Comparison of ENCODE assay signal across 13 cellular contexts in the genomic region with DNA sequence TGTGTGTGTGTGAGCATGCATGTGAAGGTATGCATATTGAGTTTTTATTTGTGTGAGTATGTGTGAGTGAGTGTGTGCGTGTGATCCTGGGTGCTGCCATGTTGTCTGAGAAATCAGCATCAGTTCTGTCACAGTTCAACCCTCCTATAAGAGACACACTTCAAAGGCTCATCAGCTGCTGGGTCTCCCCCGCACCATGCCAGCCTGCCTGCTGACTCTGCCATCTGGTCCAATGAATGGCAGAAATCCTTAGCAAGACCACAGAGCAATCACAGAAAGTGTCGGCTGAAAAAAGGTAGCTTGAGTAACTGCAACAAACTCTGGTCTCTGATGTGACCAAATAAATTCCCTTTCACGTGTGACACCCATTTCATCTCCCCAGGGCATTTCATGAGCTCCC.
DNase-seq lines count a peak whose midpoint lies in the region; TF ChIP-seq lines count a peak whose summit lies in the region.
"Had no signal": no experiment of that assay in that cellular context is flagged by ENCODE, and none has a peak within 500 bp of the region (broad histone marks: within the 10 kb centered on the region; RNA-seq: fewer than 3 reads in every experiment).

No MANE protein-coding gene starts in this region.

- H3K4me1 Mint-ChIP-seq in osteocyte (ENCODE audit: unreplicated experiment) = no peaks in the 10 kb centered on the region
- H3K4me1 Mint-ChIP-seq: CD14-positive monocyte; CD4-positive, alpha-beta memory T cell had no signal

- H3K27ac Mint-ChIP-seq in osteocyte (ENCODE audit: unreplicated experiment) = no peak overlapping the region
- H3K27ac Mint-ChIP-seq: CD14-positive monocyte; CD4-positive, alpha-beta memory T cell had no signal

- H3K4me3 Mint-ChIP-seq in osteocyte (ENCODE audit: unreplicated experiment) = no peak overlapping the region
- H3K4me3 Mint-ChIP-seq: CD14-positive monocyte; CD4-positive, alpha-beta memory T cell had no signal

- H3K27me3 Mint-ChIP-seq in osteocyte (ENCODE audit: unreplicated experiment) = peaks cover 14% of the 10 kb centered on the region

- TF ChIP-seq CTCF in osteocyte (IDR thresholded peaks at IDR 0.05) = no peak

- DNase-seq in DMS 273 (lab: John Stamatoyannopoulos, UW; ENCODE audit: unreplicated experiment) = peak; percentile 2
- DNase-seq in DMS 273 treated with DMSO at 0.1 percent for 48 hours (lab: John Stamatoyannopoulos, UW) = no peak
- peak; percentile 5 for DNase-seq in SW480 (ENCODE audit: low spot score)
- peak; percentile 22 for DNase-seq in left kidney (ENCODE audit: low read depth, low spot score)
- no peak for DNase-seq in HEK293T (ENCODE audit: extremely low spot score)
- DNase-seq in globus pallidus (ENCODE audit: low spot score) = no peak
- DNase-seq in osteocyte (ENCODE audit: extremely low spot score, unreplicated experiment) = no peak
- DNase-seq: AML-193; Calu3; CD4-positive, alpha-beta memory T cell; GDM1; GM23248 had no signal

- no peaks in the 10 kb centered on the region for H3K9me3 Mint-ChIP-seq in osteocyte (ENCODE audit: unreplicated experiment)
- H3K9me3 Mint-ChIP-seq: CD4-positive, alpha-beta memory T cell had no signal

- H3K36me3 Mint-ChIP-seq in osteocyte (ENCODE audit: unreplicated experiment) = no peaks in the 10 kb centered on the region
- H3K36me3 Mint-ChIP-seq: CD14-positive monocyte; CD4-positive, alpha-beta memory T cell had no signal

- POLR2A ChIA-PET in HEK293T (lab: Yijun Ruan, JAX) = no interaction called here

- CTCF ChIA-PET in HEK293T (lab: Yijun Ruan, JAX) = no interaction called here

TF ChIP-seq in HEK293T, 16 proteins besides CTCF, POLR2A, EP300 and RAD21:
- TF ChIP-seq, protein P1, sequence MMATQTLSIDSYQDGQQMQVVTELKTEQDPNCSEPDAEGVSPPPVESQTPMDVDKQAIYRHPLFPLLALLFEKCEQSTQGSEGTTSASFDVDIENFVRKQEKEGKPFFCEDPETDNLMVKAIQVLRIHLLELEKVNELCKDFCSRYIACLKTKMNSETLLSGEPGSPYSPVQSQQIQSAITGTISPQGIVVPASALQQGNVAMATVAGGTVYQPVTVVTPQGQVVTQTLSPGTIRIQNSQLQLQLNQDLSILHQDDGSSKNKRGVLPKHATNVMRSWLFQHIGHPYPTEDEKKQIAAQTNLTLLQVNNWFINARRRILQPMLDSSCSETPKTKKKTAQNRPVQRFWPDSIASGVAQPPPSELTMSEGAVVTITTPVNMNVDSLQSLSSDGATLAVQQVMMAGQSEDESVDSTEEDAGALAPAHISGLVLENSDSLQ (IDR thresholded peaks at IDR 0.05) = no peak
- TF ChIP-seq NFRKB (IDR thresholded peaks at IDR 0.05) (no peak), SUZ12 (IDR thresholded peaks at IDR 0.05) (no peak), L3MBTL2 (conservative IDR thresholded peaks at IDR 0.05) (no peak), FOXA1 (IDR thresholded peaks at IDR 0.05) (no peak), FOXM1 (IDR thresholded peaks at IDR 0.05; ENCODE audit: borderline replicate concordance) (no peak), TARDBP (IDR thresholded peaks at IDR 0.05) (no peak), HDGF (IDR thresholded peaks at IDR 0.05; ENCODE audit: borderline replicate concordance) (no peak), BHLHE40 (IDR thresholded peaks at IDR 0.05; ENCODE audit: borderline replicate concordance) (no peak), SP1 (IDR thresholded peaks at IDR 0.05) (no peak), ZNF384 (IDR thresholded peaks at IDR 0.05) (no peak), ELF4 (IDR thresholded peaks at IDR 0.05) (no peak), LEF1 (IDR thresholded peaks at IDR 0.05; ENCODE audit: borderline replicate concordance) (no peak), ARNT (IDR thresholded peaks at IDR 0.05) (no peak), CTBP1 (IDR thresholded peaks at IDR 0.05; ENCODE audit: borderline replicate concordance) (no peak), FOXK2 (IDR thresholded peaks at IDR 0.05) (no peak)

Comparison
In these comparisons a context has a peak if more than half of its experiments do, and no peak if none do; other contexts are left out.
1. DNase-seq: peak in DMS 273 (single experiment), SW480 (single experiment) and left kidney (single experiment); none in DMS 273 treated with DMSO at 0.1 percent for 48 hours (single experiment), HEK293T (single experiment), globus pallidus (single experiment) and osteocyte (single experiment).